ENCODE assay signal across 13 cellular contexts in genomic region chr3:123695731-123696640, GRCh38.
DNase-seq lines count a peak whose midpoint lies in the region; ATAC-seq and TF ChIP-seq lines count a peak whose summit lies in the region.
"Had no signal": no experiment of that assay in that cellular context is flagged by ENCODE, and none has a peak within 500 bp of the region (broad histone marks: within the 10 kb centered on the region; RNA-seq: fewer than 3 reads in every experiment).

No MANE protein-coding gene starts in this region.

- CTCF ChIA-PET in mammary epithelial cell (lab: Charles Lee; ENCODE audit: low non-redundant PET): no interaction called here

- no peak for ATAC-seq in GM19467 (IDR thresholded peaks at IDR 0.05; ENCODE audit: unreplicated experiment)
- ATAC-seq: activated CD8-positive, alpha-beta T cell treated with anti-CD3 and anti-CD28 coated beads for 36 hours had no signal

- H3K79me2 ChIP-seq in mammary epithelial cell (ENCODE audit: insufficient read depth, low read length): no peaks in the 10 kb centered on the region

- no peaks in the 10 kb centered on the region for H3K9me3 ChIP-seq in breast epithelium
- no peaks in the 10 kb centered on the region for H3K9me3 ChIP-seq in mammary epithelial cell (replicated peaks; ENCODE audit: insufficient read depth, low read length)
- H3K9me3 ChIP-seq in uterus: no peaks in the 10 kb centered on the region
- H3K9me3 ChIP-seq: MG63 had no signal

- in situ Hi-C loops in mammary epithelial cell (cut with MboI; ENCODE audit: low sequenced_read_pairs in 2 of 2): no loop called here

- H3K36me3 ChIP-seq in breast epithelium: no peaks in the 10 kb centered on the region
- H3K36me3 ChIP-seq in mammary epithelial cell (ENCODE audit: insufficient read depth, low read length): peaks cover 10% of the 10 kb centered on the region
- no peaks in the 10 kb centered on the region for H3K36me3 ChIP-seq in uterus
- H3K36me3 ChIP-seq: MG63 had no signal

- H3K4me2 ChIP-seq in mammary epithelial cell (ENCODE audit: insufficient read depth, low read depth, low read length): no peak overlapping the region

- no peaks in the 10 kb centered on the region for H4K20me1 ChIP-seq in mammary epithelial cell (ENCODE audit: insufficient read depth, low read length)

- H3K9me3 Mint-ChIP-seq in nephron progenitor cell: no peaks in the 10 kb centered on the region
- H3K9me3 Mint-ChIP-seq: activated CD8-positive, alpha-beta T cell treated with anti-CD3 and anti-CD28 coated beads for 36 hours; activated naive CD8-positive, alpha-beta T cell treated with anti-CD3 and anti-CD28 coated beads, Interleukin-2, amount 10 ng/mL, durations not matched to agents 7 days and 5 days had no signal

- TF ChIP-seq CTCF in breast epithelium (IDR thresholded peaks at IDR 0.05) (no peak), mammary epithelial cell (conservative IDR thresholded peaks at IDR 0.05 in 1 of 2, IDR thresholded peaks at IDR 0.05 in 1 of 2; ENCODE audit: extremely low read depth in 1 of 2, insufficient read depth in 1 of 2, low read depth in 1 of 2, low read length in 2 of 2) (no peak), nephron progenitor cell (IDR thresholded peaks at IDR 0.05) (no peak), uterus (IDR thresholded peaks at IDR 0.05) (no peak)

- TF ChIP-seq POLR2A in breast epithelium (IDR thresholded peaks at IDR 0.05) (no peak), uterus (IDR thresholded peaks at IDR 0.05) (no peak)

- dilution Hi-C loops in mammary epithelial cell (cut with HindIII; ENCODE audit: low sequenced_read_pairs): no loop called here

- H3K27me3 ChIP-seq in breast epithelium (no peaks in the 10 kb centered on the region), mammary epithelial cell (ENCODE audit: insufficient read depth, low read length) (no peaks in the 10 kb centered on the region), uterus (no peaks in the 10 kb centered on the region)
- H3K27me3 ChIP-seq: MG63 had no signal

- H3K9ac ChIP-seq in mammary epithelial cell (ENCODE audit: insufficient read depth, low read length): no peak overlapping the region

- H3K4me3 Mint-ChIP-seq in nephron progenitor cell: peak overlapping the region; percentile 61
- H3K4me3 Mint-ChIP-seq: activated CD8-positive, alpha-beta T cell treated with anti-CD3 and anti-CD28 coated beads for 36 hours; activated naive CD8-positive, alpha-beta T cell treated with anti-CD3 and anti-CD28 coated beads, Interleukin-2, amount 10 ng/mL, durations not matched to agents 7 days and 5 days had no signal

- WGBS in mammary epithelial cell (ENCODE audit: low coverage, missing lambda C conversion rate): 67% methylated on average over 14 of the region's 14 CpGs

- intact Hi-C loops in breast epithelium (cut with DNase I; ENCODE audit: low total_unique reads): no loop called here
- intact Hi-C loops in mammary epithelial cell (cut with micrococcal nuclease): no loop called here
- intact Hi-C loops in uterus (cut with DNase I; ENCODE audit: low total_unique reads): loop anchor here (5.0 kb wide), 1 partner anchor 34 kb away; no protein-coding TSS in a partner anchor

- H3K4me3 ChIP-seq in breast epithelium (peak overlapping the region; percentile 12 to 62 (median 53)), mammary epithelial cell (replicated peaks in 1 of 3; ENCODE audit: insufficient read depth in 1 of 3, low read depth in 2 of 3, low read length in 3 of 3) (no peak overlapping the region), uterus (peak overlapping the region; percentile 58 to 78)
- H3K4me3 ChIP-seq: MG63 had no signal

- H3K27ac Mint-ChIP-seq in nephron progenitor cell: peak overlapping the region; percentile 95
- H3K27ac Mint-ChIP-seq: activated CD8-positive, alpha-beta T cell treated with anti-CD3 and anti-CD28 coated beads for 36 hours; activated naive CD8-positive, alpha-beta T cell treated with anti-CD3 and anti-CD28 coated beads, Interleukin-2, amount 10 ng/mL, durations not matched to agents 7 days and 5 days had no signal

- H3K4me1 ChIP-seq in breast epithelium (peaks cover 7 to 9% of the 10 kb centered on the region in 2 donors), mammary epithelial cell (ENCODE audit: insufficient read depth, low read length) (no peaks in the 10 kb centered on the region), uterus (peaks cover 24 to 42% of the 10 kb centered on the region in 2 donors)

- H3K4me1 Mint-ChIP-seq in nephron progenitor cell: peaks cover 97% of the 10 kb centered on the region

- no TSS peak for BruUV-seq in mammary epithelial cell (replicated peaks; lab: Mats Ljungman, UMichigan)

- no peaks in the 10 kb centered on the region for H3K36me3 Mint-ChIP-seq in nephron progenitor cell (ENCODE audit: low read depth)
- H3K36me3 Mint-ChIP-seq: activated naive CD8-positive, alpha-beta T cell treated with anti-CD3 and anti-CD28 coated beads, Interleukin-2, amount 10 ng/mL, durations not matched to agents 7 days and 5 days had no signal

- peaks cover 10% of the 10 kb centered on the region for H3K27me3 Mint-ChIP-seq in nephron progenitor cell (ENCODE audit: low read depth, poor library complexity)
- H3K27me3 Mint-ChIP-seq: activated CD8-positive, alpha-beta T cell treated with anti-CD3 and anti-CD28 coated beads for 36 hours had no signal

- DNase-seq in breast epithelium (ENCODE audit: low spot score in 2 of 2) (no peak), mammary epithelial cell (no peak), dermis microvascular lymphatic vessel endothelial cell (ENCODE audit: low read depth in 2 of 2) (peak; percentile 39 to 46), nephron progenitor cell (no peak), uterus (no peak), superior temporal gyrus (ENCODE audit: extremely low spot score) (no peak), RKO (ENCODE audit: low spot score) (no peak)
- DNase-seq: activated CD8-positive, alpha-beta T cell treated with anti-CD3 and anti-CD28 coated beads for 36 hours; activated naive CD8-positive, alpha-beta T cell treated with anti-CD3 and anti-CD28 coated beads, Interleukin-2, amount 10 ng/mL, durations not matched to agents 7 days and 5 days; DMS 273 treated with DMSO at 0.1 percent for 48 hours; MG63; NCI-H510A treated with DMSO at 0.1 percent for 48 hours had no signal

- no peak overlapping the region for H2AFZ ChIP-seq in mammary epithelial cell (ENCODE audit: low read depth, low read length)

- H3K27ac ChIP-seq in breast epithelium (peak overlapping the region; percentile 46 to 88), mammary epithelial cell (ENCODE audit: insufficient read depth, low read depth, low read length) (no peak overlapping the region), uterus (peak overlapping the region; percentile 90 to 96)

Comparison
In these comparisons a context has a peak if more than half of its experiments do, and no peak if none do; other contexts are left out.
1. H3K4me3 ChIP-seq: peak in breast epithelium (3 of 3) and uterus (2 of 2); none in mammary epithelial cell (0 of 3).
2. DNase-seq: peak in dermis microvascular lymphatic vessel endothelial cell (2 of 2); none in breast epithelium (0 of 2), mammary epithelial cell (single experiment), nephron progenitor cell (single experiment), uterus (0 of 2), superior temporal gyrus (single experiment) and RKO (single experiment).